34 cellular contexts compared by ENCODE assay signal in genomic region chr13:106011600-106011999, GRCh38.
"Had no signal": no experiment of that assay in that cellular context is flagged by ENCODE, and none has a peak within 500 bp of the region (broad histone marks: within the 10 kb centered on the region; RNA-seq: fewer than 3 reads in every experiment).

No MANE protein-coding gene starts in this region.

- H3K27me3 ChIP-seq: adrenal gland, ascending aorta, body of pancreas, brain microvascular endothelial cell, breast epithelium, cardiac muscle cell had no signal

- H3K27ac ChIP-seq: adrenal gland, ascending aorta, body of pancreas, brain microvascular endothelial cell, breast epithelium, cardiac muscle cell had no signal

- H3K9me3 ChIP-seq: adrenal gland, ascending aorta, body of pancreas, breast epithelium had no signal

- H3K4me1 ChIP-seq: adrenal gland, ascending aorta, body of pancreas, breast epithelium had no signal

- H3K4me3 ChIP-seq: adrenal gland, ascending aorta, body of pancreas, breast epithelium, cardiac muscle cell had no signal

- H3K36me3 ChIP-seq: adrenal gland, ascending aorta, brain microvascular endothelial cell, breast epithelium, cardiac muscle cell had no signal

- ATAC-seq: activated naive CD4-positive, alpha-beta T cell treated with anti-CD3 and anti-CD28 coated beads, Interleukin-2, amount 50 U/mL, for 72 hours; activated naive CD8-positive, alpha-beta T cell treated with anti-CD3 and anti-CD28 coated beads, Interleukin-2, amount 50 U/mL, for 24 hours; activated T-cell treated with anti-CD3 and anti-CD28 coated beads, Interleukin-2, amount 50 U/mL, for 4 hours; activated T-cell treated with anti-CD3 and anti-CD28 coated beads, Interleukin-2, amount 50 U/mL, for 72 hours; activated T-helper 17 cell treated with anti-CD3 and anti-CD28 coated beads, Interleukin-2, amount 50 U/mL, for 72 hours; body of pancreas had no signal

- FAIRE-seq: astrocyte, bronchial epithelial cell had no signal

- DNase-seq: activated effector memory CD4-positive, alpha-beta T cell treated with anti-CD3 and anti-CD28 coated beads, Interleukin-2, amount 50 U/mL, for 16 hours; activated effector memory CD4-positive, alpha-beta T cell treated with Interleukin-2 at 50 U/mL for 16 hours; activated gamma-delta T cell; activated gamma-delta T cell treated with Interleukin-2 at 50 U/mL for 16 hours; activated naive CD4-positive, alpha-beta T cell; activated naive CD4-positive, alpha-beta T cell treated with anti-CD3 and anti-CD28 coated beads for 36 hours; activated naive CD4-positive, alpha-beta T cell treated with anti-CD3 and anti-CD28 coated beads, Interleukin-2, amount 10 ng/mL, durations not matched to agents 7 days and 5 days; activated naive CD4-positive, alpha-beta T cell treated with anti-CD3 and anti-CD28 coated beads, Interleukin-2, amount 50 U/mL, for 16 hours; activated naive CD4-positive, alpha-beta T cell treated with Interleukin-2 at 50 U/mL for 16 hours; activated naive CD8-positive, alpha-beta T cell treated with anti-CD3 and anti-CD28 coated beads for 36 hours; activated naive CD8-positive, alpha-beta T cell treated with anti-CD3 and anti-CD28 coated beads, Interleukin-2, amount 10 ng/mL, durations not matched to agents 7 days and 5 days; activated naive CD8-positive, alpha-beta T cell treated with anti-CD3 and anti-CD28 coated beads, Interleukin-2, amount 50 U/mL, for 24 hours; activated T-cell treated with anti-CD3 and anti-CD28 coated beads, Interleukin-2, amount 50 U/mL, for 1 hour; activated T-cell treated with anti-CD3 and anti-CD28 coated beads, Interleukin-2, amount 50 U/mL, for 24 hours; activated T-cell treated with anti-CD3 and anti-CD28 coated beads, Interleukin-2, amount 50 U/mL, for 4 hours; activated T-cell treated with anti-CD3 and anti-CD28 coated beads, Interleukin-2, amount 50 U/mL, for 48 hours; activated T-cell treated with anti-CD3 and anti-CD28 coated beads, Interleukin-2, amount 50 U/mL, for 72 hours; adrenal gland; amniotic stem cell; amygdala; anterior cingulate cortex; aorta; body of pancreas; brain microvascular endothelial cell; caudate nucleus; central memory CD4-positive, alpha-beta T cell; cerebellar nuclear complex had no signal
